ENCODE assay signal across 8 cellular contexts in the genomic region with DNA sequence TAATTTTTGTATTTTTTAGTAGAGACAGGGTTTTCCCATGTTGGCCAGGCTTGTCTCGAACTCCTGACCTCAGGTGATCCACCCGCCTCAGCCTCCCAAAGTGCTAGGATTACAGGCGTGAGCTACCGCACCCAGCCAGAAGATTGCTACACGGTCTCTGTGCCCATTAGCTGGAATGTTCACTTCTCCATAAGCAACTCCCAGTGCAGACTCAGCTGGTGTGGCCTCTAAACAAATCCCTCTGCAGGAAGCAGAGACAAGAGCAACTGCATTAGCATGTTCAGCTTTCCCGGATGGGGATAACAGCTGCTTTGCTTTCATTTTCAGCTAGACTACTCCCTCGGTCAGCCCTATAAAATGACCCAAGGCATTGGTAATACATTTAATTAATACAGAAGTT. TPM values are rescaled to one million over a fixed set of nuclear protein-coding genes. Genes with fewer than 3 reads are reported as not detected.
A peak's percentile ranks its signal among the peaks of the same experiment; 100 is the strongest.
DNase-seq lines count a peak whose midpoint lies in the region; ATAC-seq, FAIRE-seq and TF ChIP-seq lines count a peak whose summit lies in the region.
"Not testable (repeated sequence)": the region's sequence is repeated elsewhere in the genome, so short reads cannot be mapped to it uniquely, and the experiment has no call there.

No MANE protein-coding gene starts in this region.

- H3K9me3 Mint-ChIP-seq in endodermal cell, result not testable (repeated sequence)

- WGBS in endodermal cell (ENCODE audit: insufficient coverage in 1 of 2, insufficient read length in 1 of 2), 2 experiments, result 66 to 73% methylated on average over 6 to 7 of the region's 7 CpGs
- 77 to 81% methylated on average over 7 of the region's 7 CpGs for WGBS in aorta, 2 donors

- peak overlapping the region; percentile 2 for H3K27ac Mint-ChIP-seq in endodermal cell

- not testable (repeated sequence) for H3K4me1 ChIP-seq in endodermal cell (ENCODE audit: control insufficient read depth, insufficient read depth, low read length); aorta (ENCODE audit: control insufficient read depth in 1 of 2, insufficient read depth in 2 of 2, low read length in 2 of 2)
- peaks cover 25 to 26% of the 10 kb centered on the region in 2 donors for H3K4me1 ChIP-seq in gastrocnemius medialis

- not testable (repeated sequence) for TF ChIP-seq CTCF in VCaP (conservative IDR thresholded peaks at IDR 0.05); endodermal cell (conservative IDR thresholded peaks at IDR 0.05)
- TF ChIP-seq CTCF in gastrocnemius medialis (IDR thresholded peaks at IDR 0.05 in 4 of 5, conservative IDR thresholded peaks at IDR 0.05 in 1 of 5), result peak in 1 of 5 experiments; percentile 26

- not testable (repeated sequence) for H3K36me3 Mint-ChIP-seq in endodermal cell (ENCODE audit: low read depth)

- H3K9ac ChIP-seq in endodermal cell (ENCODE audit: extremely low read depth, low read length, poor library complexity, severe bottlenecking), result not testable (repeated sequence)

- peak; percentile 86 for ATAC-seq in left ventricle myocardium superior
- peak; percentile 68 to 83 for ATAC-seq in gastrocnemius medialis
- peak; percentile 41 for ATAC-seq in aorta (ENCODE audit: low FRiP score)

- not testable (repeated sequence) for H3K9me3 ChIP-seq in endodermal cell (ENCODE audit: control insufficient read depth, low read length); gastrocnemius medialis; aorta (ENCODE audit: control insufficient read depth, low read length)

- DNase-seq in GM12891 (ENCODE audit: insufficient read length, low spot score); left ventricle myocardium superior: not testable (repeated sequence)
- peak; percentile 29 for DNase-seq in NCI-H2196 (lab: John Stamatoyannopoulos, UW; ENCODE audit: unreplicated experiment)
- peak; percentile 66 for DNase-seq in endodermal cell
- DNase-seq in medulla oblongata (ENCODE audit: extremely low spot score), result peak; percentile 69
- peak; percentile 52 to 74 for DNase-seq in gastrocnemius medialis
- peak in 1 of 2 donors; percentile 56 for DNase-seq in aorta

- H3K4me3 ChIP-seq in endodermal cell (ENCODE audit: low read length); aorta (ENCODE audit: low read length in 2 of 2): not testable (repeated sequence)
- H3K4me3 ChIP-seq in gastrocnemius medialis, result peak overlapping the region in 3 of 4 donors; percentile 20 to 26 (median 21)

- in situ Hi-C loops in gastrocnemius medialis (cut with MboI; ENCODE audit: low sequenced_read_pairs in 4 of 4), result loop anchor here (5.0 to 10.0 kb wide), 3 partner anchors 131 to 214 kb away; partner anchors contain the start of gene TESK2 (in 3 of the 4)

- intact Hi-C loops in left ventricle myocardium superior (cut with micrococcal nuclease) (loop anchor here (5.0 kb wide), 1 partner anchor 131 kb away; the partner anchor contains the start of gene TESK2), gastrocnemius medialis (cut with DNase I; ENCODE audit: low total_unique reads) (loop anchor here (1.0 to 5.0 kb wide), 3 partner anchors 76 to 209 kb away; no protein-coding TSS in a partner anchor), aorta (cut with DNase I) (loop anchor here (2.0 kb wide), 3 partner anchors 130 to 210 kb away; partner anchors contain the start of gene TESK2 (in 1 of the 2))

- not testable (repeated sequence) for H3K4me3 Mint-ChIP-seq in endodermal cell

- H3K27ac ChIP-seq in VCaP, result peak overlapping the region; percentile 78
- not testable (repeated sequence) for H3K27ac ChIP-seq in endodermal cell (ENCODE audit: low read depth, low read length); aorta (ENCODE audit: low read depth in 1 of 2, low read length in 2 of 2)
- peak overlapping the region; percentile 84 to 89 (median 86) for H3K27ac ChIP-seq in gastrocnemius medialis

- H3K27me3 ChIP-seq in endodermal cell (ENCODE audit: control insufficient read depth, insufficient read depth, low read length, poor library complexity, severe bottlenecking); gastrocnemius medialis; aorta (ENCODE audit: control insufficient read depth in 1 of 2, insufficient read depth in 2 of 2, low read length in 1 of 2): not testable (repeated sequence)

- H3K36me3 ChIP-seq in endodermal cell (ENCODE audit: control insufficient read depth, insufficient read depth, low read length); gastrocnemius medialis; aorta (ENCODE audit: control insufficient read depth in 1 of 2, insufficient read depth in 2 of 2, low read length in 1 of 2): not testable (repeated sequence)

- not testable (repeated sequence) for TF ChIP-seq POLR2A in GM12891 (IDR thresholded peaks at IDR 0.05; ENCODE audit: low read depth, low read length); gastrocnemius medialis (IDR thresholded peaks at IDR 0.05)

- H3K27me3 Mint-ChIP-seq in endodermal cell (ENCODE audit: insufficient read depth), result not testable (repeated sequence)

- peaks cover 17% of the 10 kb centered on the region for H3K4me1 Mint-ChIP-seq in endodermal cell

- FAIRE-seq in GM12891 (lab: Jason Lieb, UNC), result not testable (repeated sequence)

TF ChIP-seq in GM12891, 5 proteins besides CTCF, POLR2A, EP300 and RAD21:
- TF ChIP-seq POU2F2 (IDR thresholded peaks at IDR 0.05; ENCODE audit: low read depth, low read length), result 0 out of 2 replicates have a peak, but pooled peaks have one; percentile 31

RNA-seq across cellular contexts. Expression of gene MUTYH, which starts 20.7 kb away (rescaled TPM):
- 20.9 TPM for polyA plus RNA-seq in GM12891 (2012; ENCODE audit: low read depth, missing spikeins)
- 10 to 100 TPM; 60.5 to 60.9 TPM for total RNA-seq in endodermal cell
- polyA plus RNA-seq in endodermal cell (2013, experiment 1 of 2), result 51.0 TPM
- polyA plus RNA-seq in endodermal cell (2013, experiment 2 of 2), result 38.1 TPM
- total RNA-seq in left ventricle myocardium superior, result 7.7 TPM
- 10 to 100 TPM; 10.1 to 20.6 (median 11.0) TPM for total RNA-seq in gastrocnemius medialis
- 10 to 100 TPM; 19.8 to 28.8 TPM for total RNA-seq in aorta
- 10 to 100 TPM in 1 of 2 donors, 1 to 10 TPM in 1; 4.9 to 49.8 TPM for polyA plus RNA-seq in aorta

RNA-seq across cellular contexts. Expression of gene TOE1, which starts 21.0 kb away (rescaled TPM):
- polyA plus RNA-seq in GM12891 (2012; ENCODE audit: low read depth, missing spikeins), result 15.6 TPM
- total RNA-seq in endodermal cell, result 10 to 100 TPM in 1 of 2 donors, 1 to 10 TPM in 1; 9.6 to 16.7 TPM
- polyA plus RNA-seq in endodermal cell (2013, experiment 1 of 2), result 12.1 TPM
- polyA plus RNA-seq in endodermal cell (2013, experiment 2 of 2), result 12.0 TPM
- total RNA-seq in left ventricle myocardium superior, result 3.5 TPM
- total RNA-seq in gastrocnemius medialis, result 1 to 10 TPM; 2.9 to 9.4 (median 5.3) TPM
- total RNA-seq in aorta, result 10 to 100 TPM in 1 of 2 donors, 1 to 10 TPM in 1; 6.9 to 10.6 TPM
- 1 to 10 TPM; 8.1 to 8.5 TPM for polyA plus RNA-seq in aorta

RNA-seq across cellular contexts. Expression of gene HPDL, which starts 34.3 kb away (rescaled TPM):
- 8.5 TPM for polyA plus RNA-seq in GM12891 (2012; ENCODE audit: low read depth, missing spikeins)
- 10 to 100 TPM in 1 of 2 donors, 1 to 10 TPM in 1; 7.8 to 10.1 TPM for total RNA-seq in endodermal cell
- 0.39 TPM for polyA plus RNA-seq in endodermal cell (2013, experiment 1 of 2)
- polyA plus RNA-seq in endodermal cell (2013, experiment 2 of 2), result 0.50 TPM
- total RNA-seq in left ventricle myocardium superior, result not detected
- 1 to 10 TPM in 2 of 4 donors, under 1 TPM in 1, not detected in 1; 0.16 to 2.3 (median 1.1) TPM for total RNA-seq in gastrocnemius medialis
- under 1 TPM in 1 of 2 donors, not detected in 1; 0.36 TPM for total RNA-seq in aorta
- not detected for polyA plus RNA-seq in aorta
